In genomic region chr13:75637101-75637774, GRCh38 we compare ENCODE assay signal across 7 cellular contexts. TPM values are rescaled to one million over a fixed set of nuclear protein-coding genes. Genes with fewer than 3 reads are reported as not detected.
DNase-seq lines count a peak whose midpoint lies in the region; ATAC-seq and TF ChIP-seq lines count a peak whose summit lies in the region.

No MANE protein-coding gene starts in this region.

- peaks cover 15% of the 10 kb centered on the region for H3K36me3 ChIP-seq in SU-DHL-6 (ENCODE audit: low read length)
- H3K36me3 ChIP-seq in spleen: no peaks in the 10 kb centered on the region

- no peak for TF ChIP-seq POLR2A in spleen (IDR thresholded peaks at IDR 0.05)

- no peak overlapping the region for H2AFZ ChIP-seq in SU-DHL-6 (ENCODE audit: low read depth, low read length, severe bottlenecking)

- peak overlapping the region; percentile 89 for H3K27ac ChIP-seq in SU-DHL-6 (ENCODE audit: low read depth, low read length)
- no peak overlapping the region for H3K27ac ChIP-seq in spleen

- no peaks in the 10 kb centered on the region for H3K9me2 ChIP-seq in SU-DHL-6 (replicated peaks; ENCODE audit: insufficient read depth, low read length)

- H3K9ac ChIP-seq in SU-DHL-6 (ENCODE audit: low read length): peak overlapping the region; percentile 84

- no peaks in the 10 kb centered on the region for H3K9me3 ChIP-seq in SU-DHL-6 (ENCODE audit: insufficient read depth, low read length)
- H3K9me3 ChIP-seq in spleen: no peaks in the 10 kb centered on the region

- DNase-seq in hepatic stellate cell (ENCODE audit: low spot score) (peak; percentile 20), spleen (no peak), NCI-H2196 treated with DMSO at 0.1 percent for 48 hours (lab: John Stamatoyannopoulos, UW; ENCODE audit: unreplicated experiment) (no peak)

- peaks cover 59% of the 10 kb centered on the region for H3K79me2 ChIP-seq in SU-DHL-6 (ENCODE audit: insufficient read depth, low read length)

- no peak for TF ChIP-seq CTCF in SU-DHL-6 (IDR thresholded peaks at IDR 0.05; ENCODE audit: insufficient read depth, low read length, poor library complexity, severe bottlenecking)
- no peak for TF ChIP-seq CTCF in spleen (IDR thresholded peaks at IDR 0.05 in 8 of 11, conservative IDR thresholded peaks at IDR 0.05 in 3 of 11)

- intact Hi-C loops in spleen (cut with DNase I; ENCODE audit: low total_unique reads): no loop called here

- peak overlapping the region; percentile 63 for H3K4me3 ChIP-seq in SU-DHL-6 (ENCODE audit: insufficient read depth, low read length, poor library complexity, severe bottlenecking)
- H3K4me3 ChIP-seq in spleen: peak overlapping the region; percentile 47 to 83 (median 74)

- H3K4me2 ChIP-seq in SU-DHL-6 (ENCODE audit: low read depth, low read length, poor library complexity, severe bottlenecking): peak overlapping the region; percentile 80

- peaks cover 14% of the 10 kb centered on the region; the same call in 1 of the 2 replicates for H4K20me1 ChIP-seq in SU-DHL-6 (ENCODE audit: low read depth, low read length)

- H3F3A ChIP-seq in SU-DHL-6 (ENCODE audit: insufficient read depth): peaks cover 15% of the 10 kb centered on the region

- peak; percentile 0 for ATAC-seq in GM21737 (IDR thresholded peaks at IDR 0.05; ENCODE audit: unreplicated experiment)
- no peak for ATAC-seq in HG02623 (IDR thresholded peaks at IDR 0.05; ENCODE audit: unreplicated experiment)
- ATAC-seq in HG02610 (IDR thresholded peaks at IDR 0.05; ENCODE audit: unreplicated experiment): no peak

- H3K27me3 ChIP-seq in SU-DHL-6 (ENCODE audit: low read length) (no peaks in the 10 kb centered on the region), spleen (replicated peaks in 1 of 7) (peaks cover 0 to 31% (median 0%) of the 10 kb centered on the region in 7 donors)

- 27 to 44% (median 28%) methylated on average over 15 to 19 of the region's 19 CpGs for WGBS in spleen, 5 donors

- H3K4me1 ChIP-seq in spleen: peaks cover 5 to 31% (median 24%) of the 10 kb centered on the region in 6 donors

RNA-seq across cellular contexts. Expression of gene LMO7, which starts 1.1 kb away (rescaled TPM):
- 10 to 100 TPM in 3 of 7 donors, 1 to 10 TPM in 4; 6.5 to 15.5 (median 9.0) TPM for total RNA-seq in spleen
- polyA plus RNA-seq in spleen: 1 to 10 TPM; 2.2 to 5.4 (median 2.3) TPM
